ENCODE assay signal across 14 cellular contexts in genomic region chr16:67651039-67651438, GRCh38. TPM values are rescaled to one million over a fixed set of nuclear protein-coding genes. Genes with fewer than 3 reads are reported as not detected.
A peak's percentile ranks its signal among the peaks of the same experiment; 100 is the strongest.
DNase-seq lines count a peak whose midpoint lies in the region; ATAC-seq, FAIRE-seq and TF ChIP-seq lines count a peak whose summit lies in the region.
"Had no signal": no experiment of that assay in that cellular context is flagged by ENCODE, and none has a peak within 500 bp of the region (broad histone marks: within the 10 kb centered on the region; RNA-seq: fewer than 3 reads in every experiment).

No MANE protein-coding gene starts in this region.

- ATAC-seq in activated naive CD8-positive, alpha-beta T cell treated with anti-CD3 and anti-CD28 coated beads, Interleukin-2, amount 50 U/mL, for 24 hours = no peak
- no peak for ATAC-seq in HG02623 (IDR thresholded peaks at IDR 0.05; ENCODE audit: unreplicated experiment)

- no peaks in the 10 kb centered on the region for H3K27me3 Mint-ChIP-seq in activated naive CD8-positive, alpha-beta T cell treated with anti-CD3 and anti-CD28 coated beads for 36 hours
- no peaks in the 10 kb centered on the region for H3K27me3 Mint-ChIP-seq in activated naive CD8-positive, alpha-beta T cell treated with anti-CD3 and anti-CD28 coated beads, Interleukin-2, amount 50 U/mL, for 24 hours
- peaks cover 52% of the 10 kb centered on the region for H3K27me3 Mint-ChIP-seq in brain
- H3K27me3 Mint-ChIP-seq in nephron (ENCODE audit: low read depth) = peaks cover 65% of the 10 kb centered on the region

- no peak for DNase-seq in activated naive CD8-positive, alpha-beta T cell treated with anti-CD3 and anti-CD28 coated beads for 36 hours
- no peak for DNase-seq in activated naive CD8-positive, alpha-beta T cell treated with anti-CD3 and anti-CD28 coated beads, Interleukin-2, amount 50 U/mL, for 24 hours
- DNase-seq in COLO829 (ENCODE audit: low spot score) (no peak), urothelium cell line (ENCODE audit: low spot score) (no peak)
- DNase-seq: Calu3, DMS53, NCI-H1105 treated with DMSO at 0.1 percent for 48 hours, NCI-H1694 treated with DMSO at 0.1 percent for 48 hours, NCI-H526 treated with DMSO at 0.1 percent for 48 hours, SHP77 had no signal

- H3K4me1 Mint-ChIP-seq in activated naive CD8-positive, alpha-beta T cell treated with anti-CD3 and anti-CD28 coated beads for 36 hours = peaks cover 4% of the 10 kb centered on the region
- H3K4me1 Mint-ChIP-seq in activated naive CD8-positive, alpha-beta T cell treated with anti-CD3 and anti-CD28 coated beads, Interleukin-2, amount 50 U/mL, for 24 hours = peaks cover 3% of the 10 kb centered on the region
- H3K4me1 Mint-ChIP-seq in brain (peaks cover 13% of the 10 kb centered on the region), nephron (no peaks in the 10 kb centered on the region)

- FAIRE-seq in urothelium cell line (lab: Jason Lieb, UNC) = no peak
- FAIRE-seq: HTR-8/SVneo had no signal

- H3K9me3 Mint-ChIP-seq in activated naive CD8-positive, alpha-beta T cell treated with anti-CD3 and anti-CD28 coated beads for 36 hours = no peaks in the 10 kb centered on the region
- no peaks in the 10 kb centered on the region for H3K9me3 Mint-ChIP-seq in activated naive CD8-positive, alpha-beta T cell treated with anti-CD3 and anti-CD28 coated beads, Interleukin-2, amount 50 U/mL, for 24 hours
- H3K9me3 Mint-ChIP-seq in brain (peaks cover 0 to 4% (median 0%) of the 10 kb centered on the region in 5 experiments), nephron (no peaks in the 10 kb centered on the region)

- TF ChIP-seq CTCF in brain (conservative IDR thresholded peaks at IDR 0.05) = no peak
- TF ChIP-seq CTCF in nephron (IDR thresholded peaks at IDR 0.05; ENCODE audit: unreplicated experiment in 3 of 3) = no peak

- H3K27ac Mint-ChIP-seq in activated naive CD8-positive, alpha-beta T cell treated with anti-CD3 and anti-CD28 coated beads for 36 hours = peak overlapping the region; percentile 2
- H3K27ac Mint-ChIP-seq in activated naive CD8-positive, alpha-beta T cell treated with anti-CD3 and anti-CD28 coated beads, Interleukin-2, amount 50 U/mL, for 24 hours = no peak overlapping the region
- H3K27ac Mint-ChIP-seq in brain = no peak overlapping the region
- H3K27ac Mint-ChIP-seq in nephron = no peak overlapping the region

- peaks cover 8% of the 10 kb centered on the region for H3K36me3 Mint-ChIP-seq in activated naive CD8-positive, alpha-beta T cell treated with anti-CD3 and anti-CD28 coated beads for 36 hours
- H3K36me3 Mint-ChIP-seq in activated naive CD8-positive, alpha-beta T cell treated with anti-CD3 and anti-CD28 coated beads, Interleukin-2, amount 50 U/mL, for 24 hours (ENCODE audit: low read depth) = peaks cover 25% of the 10 kb centered on the region
- peaks cover 4% of the 10 kb centered on the region for H3K36me3 Mint-ChIP-seq in brain
- no peaks in the 10 kb centered on the region for H3K36me3 Mint-ChIP-seq in nephron (ENCODE audit: low read depth)

- H3K4me3 Mint-ChIP-seq in activated naive CD8-positive, alpha-beta T cell treated with anti-CD3 and anti-CD28 coated beads for 36 hours = no peak overlapping the region
- no peak overlapping the region for H3K4me3 Mint-ChIP-seq in activated naive CD8-positive, alpha-beta T cell treated with anti-CD3 and anti-CD28 coated beads, Interleukin-2, amount 50 U/mL, for 24 hours
- H3K4me3 Mint-ChIP-seq in brain (peak overlapping the region in 4 of 5 experiments; percentile 6 to 45 (median 42)), nephron (peak overlapping the region; percentile 12 to 83 (median 26))

RNA-seq across cellular contexts. Expression of gene CARMIL2, which starts 6.1 kb away (rescaled TPM):
- total RNA-seq in activated naive CD8-positive, alpha-beta T cell treated with anti-CD3 and anti-CD28 coated beads for 36 hours = 100 to 1,000 TPM; 136 to 140 TPM
- polyA plus RNA-seq in brain (ENCODE audit: insufficient read depth, low read depth, low replicate concordance) = 36.1 TPM

RNA-seq across cellular contexts. Expression of gene ACD, which starts 9.0 kb away (rescaled TPM):
- total RNA-seq in activated naive CD8-positive, alpha-beta T cell treated with anti-CD3 and anti-CD28 coated beads for 36 hours = 10 to 100 TPM; 48.0 to 50.3 TPM
- polyA plus RNA-seq in brain (ENCODE audit: insufficient read depth, low read depth, low replicate concordance) = 59.2 TPM

RNA-seq across cellular contexts. Expression of gene PARD6A, which starts 9.7 kb away (rescaled TPM):
- total RNA-seq in activated naive CD8-positive, alpha-beta T cell treated with anti-CD3 and anti-CD28 coated beads for 36 hours = 1 to 10 TPM; 7.8 to 9.4 TPM
- polyA plus RNA-seq in brain (ENCODE audit: insufficient read depth, low read depth, low replicate concordance) = 39.6 TPM

RNA-seq across cellular contexts. Expression of gene ENKD1, which starts 15.5 kb away (rescaled TPM):
- 10 to 100 TPM in 1 of 2 experiments, 1 to 10 TPM in 1; 9.3 to 10.7 TPM for total RNA-seq in activated naive CD8-positive, alpha-beta T cell treated with anti-CD3 and anti-CD28 coated beads for 36 hours
- polyA plus RNA-seq in brain (ENCODE audit: insufficient read depth, low read depth, low replicate concordance) = 43.7 TPM

RNA-seq across cellular contexts. Expression of gene C16orf86, which starts 15.6 kb away (rescaled TPM):
- 1 to 10 TPM; 1.3 to 1.8 TPM for total RNA-seq in activated naive CD8-positive, alpha-beta T cell treated with anti-CD3 and anti-CD28 coated beads for 36 hours
- polyA plus RNA-seq in brain (ENCODE audit: insufficient read depth, low read depth, low replicate concordance) = 6.6 TPM

Comparison
In these comparisons a context has a peak if more than half of its experiments do, and no peak if none do; other contexts are left out.
1. H3K4me3 Mint-ChIP-seq: peak in brain (4 of 5) and nephron (3 of 3); none in activated naive CD8-positive, alpha-beta T cell treated with anti-CD3 and anti-CD28 coated beads for 36 hours (single experiment) and activated naive CD8-positive, alpha-beta T cell treated with anti-CD3 and anti-CD28 coated beads, Interleukin-2, amount 50 U/mL, for 24 hours (single experiment).